In genomic region chr21:36628096-36628495, GRCh38 we compare ENCODE assay signal across 26 cellular contexts.
"Had no signal": no experiment of that assay in that cellular context is flagged by ENCODE, and none has a peak within 500 bp of the region (broad histone marks: within the 10 kb centered on the region; RNA-seq: fewer than 3 reads in every experiment).

No MANE protein-coding gene starts in this region.

- H3K4me3 ChIP-seq: coronary artery, dorsolateral prefrontal cortex had no signal

- H3K27me3 Mint-ChIP-seq: activated CD4-positive, alpha-beta T cell treated with anti-CD3 and anti-CD28 coated beads, Interleukin-2, amount 10 ng/mL, durations not matched to agents 7 days and 5 days; activated naive CD8-positive, alpha-beta T cell had no signal

- H3K4me1 Mint-ChIP-seq: activated CD4-positive, alpha-beta T cell treated with anti-CD3 and anti-CD28 coated beads, Interleukin-2, amount 10 ng/mL, durations not matched to agents 7 days and 5 days; activated T-helper 17 cell treated with anti-CD3 and anti-CD28 coated beads, Interleukin-2, amount 50 U/mL, for 72 hours; central memory CD8-positive, alpha-beta T cell; endodermal cell; T-helper 17 cell had no signal

- H3K36me3 Mint-ChIP-seq: activated naive CD8-positive, alpha-beta T cell had no signal

- H3K36me3 ChIP-seq: brain microvascular endothelial cell had no signal

- DNase-seq: activated CD4-positive, alpha-beta T cell treated with anti-CD3 and anti-CD28 coated beads for 36 hours; activated CD4-positive, alpha-beta T cell treated with anti-CD3 and anti-CD28 coated beads, Interleukin-2, amount 10 ng/mL, durations not matched to agents 7 days and 5 days; activated CD4-positive, alpha-beta T cell treated with anti-CD3 and anti-CD28 coated beads, Interleukin-2, amount 50 U/mL, for 4 hours; activated CD4-positive, CD25-positive, alpha-beta regulatory T cell; activated CD4-positive, CD25-positive, alpha-beta regulatory T cell treated with anti-CD3 and anti-CD28 coated beads, Interleukin-2, amount 50 U/mL, for 72 hours; activated CD8-positive, alpha-beta memory T cell treated with anti-CD3 and anti-CD28 coated beads for 24 hours; activated CD8-positive, alpha-beta T cell treated with anti-CD3 and anti-CD28 coated beads for 36 hours; activated effector memory CD4-positive, alpha-beta T cell treated with Interleukin-2 at 50 U/mL for 16 hours; activated gamma-delta T cell treated with Interleukin-2 at 50 U/mL for 16 hours; activated naive CD4-positive, alpha-beta T cell treated with anti-CD3 and anti-CD28 coated beads, Interleukin-2, amount 50 U/mL, for 16 hours; activated naive CD4-positive, alpha-beta T cell treated with Interleukin-2 at 50 U/mL for 16 hours; activated T-cell treated with anti-CD3 and anti-CD28 coated beads, Interleukin-2, amount 50 U/mL, for 4 hours; amniotic stem cell; anterior cingulate cortex; brain microvascular endothelial cell; dorsolateral prefrontal cortex; effector memory CD4-positive, alpha-beta T cell; endodermal cell; T-helper 17 cell; T1000 had no signal

- ATAC-seq: activated CD8-positive, alpha-beta T cell treated with anti-CD3 and anti-CD28 coated beads for 36 hours; activated T-cell treated with anti-CD3 and anti-CD28 coated beads, Interleukin-2, amount 50 U/mL, for 4 hours; T-helper 17 cell had no signal

- H3K27ac Mint-ChIP-seq: activated CD4-positive, alpha-beta T cell treated with anti-CD3 and anti-CD28 coated beads for 36 hours; activated CD4-positive, alpha-beta T cell treated with anti-CD3 and anti-CD28 coated beads, Interleukin-2, amount 10 ng/mL, durations not matched to agents 7 days and 5 days; activated CD8-positive, alpha-beta T cell treated with anti-CD3 and anti-CD28 coated beads for 36 hours; activated naive CD8-positive, alpha-beta T cell; activated T-helper 17 cell treated with anti-CD3 and anti-CD28 coated beads, Interleukin-2, amount 50 U/mL, for 72 hours; dendritic cell treated with granulocyte-macrophage colony-stimulating factor and Interleukin-4, amounts not matched to agents 40 ng/mL and 50 ng/mL, for 4 days; endodermal cell; T-helper 17 cell; T-helper 2 cell treated with Interferon-gamma antibody and Interleukin-4, amounts not matched to agents 5 μg/mL and 100 μg/mL, for 36 hours had no signal

- H3K27ac ChIP-seq: coronary artery, dorsolateral prefrontal cortex had no signal

- H3K4me3 Mint-ChIP-seq: activated CD4-positive, alpha-beta T cell treated with anti-CD3 and anti-CD28 coated beads for 36 hours; activated CD4-positive, alpha-beta T cell treated with anti-CD3 and anti-CD28 coated beads, Interleukin-2, amount 10 ng/mL, durations not matched to agents 7 days and 5 days; activated CD8-positive, alpha-beta T cell treated with anti-CD3 and anti-CD28 coated beads for 36 hours; activated naive CD8-positive, alpha-beta T cell; activated T-cell treated with anti-CD3 and anti-CD28 coated beads, Interleukin-2, amount 50 U/mL, for 4 hours; activated T-helper 17 cell treated with anti-CD3 and anti-CD28 coated beads, Interleukin-2, amount 50 U/mL, for 72 hours; central memory CD8-positive, alpha-beta T cell; dendritic cell treated with granulocyte-macrophage colony-stimulating factor and Interleukin-4, amounts not matched to agents 40 ng/mL and 50 ng/mL, for 4 days; endodermal cell; T-helper 17 cell; T-helper 2 cell treated with Interferon-gamma antibody and Interleukin-4, amounts not matched to agents 5 μg/mL and 100 μg/mL, for 36 hours had no signal
